8 cellular contexts compared by ENCODE assay signal in genomic region chr1:232627645-232628334, GRCh38. TPM values are rescaled to one million over a fixed set of nuclear protein-coding genes. Genes with fewer than 3 reads are reported as not detected.
DNase-seq lines count a peak whose midpoint lies in the region; ATAC-seq, FAIRE-seq and TF ChIP-seq lines count a peak whose summit lies in the region.

No MANE protein-coding gene starts in this region.

- DNase-seq in activated naive CD8-positive, alpha-beta T cell treated with anti-CD3 and anti-CD28 coated beads, Interleukin-2, amount 50 U/mL, for 24 hours: no peak
- DNase-seq in activated naive CD8-positive, alpha-beta T cell treated with anti-CD3 and anti-CD28 coated beads for 36 hours: no peak
- DNase-seq in NCI-H1694 (lab: John Stamatoyannopoulos, UW) (peak; percentile 68), transverse colon (no peak)
- no peak for DNase-seq in activated T-helper 1 cell treated with anti-CD3 and anti-CD28 coated beads, Interleukin-12 subunit alpha, Interleukin-12 subunit beta, Interleukin-2, Interleukin-4 antibody, amounts not matched to agents 30 ng/mL and 10 ng/mL and 1 ng/mL, durations not matched to agents 14 hours and 24 hours and 36 hours (ENCODE audit: low spot score)

- TF ChIP-seq POLR2A in transverse colon (IDR thresholded peaks at IDR 0.05): no peak

- H3K27ac Mint-ChIP-seq in activated naive CD8-positive, alpha-beta T cell treated with anti-CD3 and anti-CD28 coated beads, Interleukin-2, amount 50 U/mL, for 24 hours: no peak overlapping the region
- no peak overlapping the region for H3K27ac Mint-ChIP-seq in activated naive CD8-positive, alpha-beta T cell treated with anti-CD3 and anti-CD28 coated beads for 36 hours
- H3K27ac Mint-ChIP-seq in activated T-helper 1 cell treated with anti-CD3 and anti-CD28 coated beads, Interleukin-12 subunit alpha, Interleukin-12 subunit beta, Interleukin-2, Interleukin-4 antibody, amounts not matched to agents 30 ng/mL and 10 ng/mL and 1 ng/mL, durations not matched to agents 14 hours and 24 hours and 36 hours: no peak overlapping the region

- in situ Hi-C loops in transverse colon (cut with MboI; ENCODE audit: low pct_ligation_motif_present in 1 of 4, low pct_unique_long_range_greater_than_20kb in 1 of 4, low sequenced_read_pairs in 3 of 4): loop anchor here (10.0 to 25.0 kb wide), 3 partner anchors 335 to 763 kb away; partner anchors contain the start of gene NTPCR (in 2 of the 4)

- H3K9me3 ChIP-seq in transverse colon: no peaks in the 10 kb centered on the region

- intact Hi-C loops in activated T-helper 1 cell treated with anti-CD3 and anti-CD28 coated beads, Interleukin-12 subunit alpha, Interleukin-12 subunit beta, Interleukin-2, Interleukin-4 antibody, amounts not matched to agents 30 ng/mL and 10 ng/mL and 1 ng/mL, durations not matched to agents 14 hours and 24 hours and 36 hours (cut with micrococcal nuclease): loop anchor here (1.0 to 5.0 kb wide), 3 partner anchors 49 to 761 kb away; no protein-coding TSS in a partner anchor
- intact Hi-C loops in transverse colon (cut with DNase I; ENCODE audit: low total_unique reads): loop anchor here (10.0 kb wide), 1 partner anchor 193 kb away; no protein-coding TSS in a partner anchor

- H3K4me3 Mint-ChIP-seq in activated naive CD8-positive, alpha-beta T cell treated with anti-CD3 and anti-CD28 coated beads, Interleukin-2, amount 50 U/mL, for 24 hours: peak overlapping the region; percentile 79
- H3K4me3 Mint-ChIP-seq in activated naive CD8-positive, alpha-beta T cell treated with anti-CD3 and anti-CD28 coated beads for 36 hours: no peak overlapping the region
- H3K4me3 Mint-ChIP-seq in activated T-helper 1 cell treated with anti-CD3 and anti-CD28 coated beads, Interleukin-12 subunit alpha, Interleukin-12 subunit beta, Interleukin-2, Interleukin-4 antibody, amounts not matched to agents 30 ng/mL and 10 ng/mL and 1 ng/mL, durations not matched to agents 14 hours and 24 hours and 36 hours: peak overlapping the region; percentile 13

- 37 to 41% methylated on average over 3 to 4 of the region's 4 CpGs for WGBS in transverse colon (ENCODE audit: low coverage in 1 of 2), 2 donors

- no peak for TF ChIP-seq EP300 in transverse colon (IDR thresholded peaks at IDR 0.05; ENCODE audit: low read depth)

- H3K27me3 ChIP-seq in transverse colon: no peaks in the 10 kb centered on the region

- H3K4me1 Mint-ChIP-seq in activated naive CD8-positive, alpha-beta T cell treated with anti-CD3 and anti-CD28 coated beads, Interleukin-2, amount 50 U/mL, for 24 hours: peaks cover 32% of the 10 kb centered on the region
- peaks cover 21% of the 10 kb centered on the region for H3K4me1 Mint-ChIP-seq in activated naive CD8-positive, alpha-beta T cell treated with anti-CD3 and anti-CD28 coated beads for 36 hours
- H3K4me1 Mint-ChIP-seq in activated T-helper 1 cell treated with anti-CD3 and anti-CD28 coated beads, Interleukin-12 subunit alpha, Interleukin-12 subunit beta, Interleukin-2, Interleukin-4 antibody, amounts not matched to agents 30 ng/mL and 10 ng/mL and 1 ng/mL, durations not matched to agents 14 hours and 24 hours and 36 hours (ENCODE audit: low read depth): peaks cover 38% of the 10 kb centered on the region

- TF ChIP-seq CTCF in transverse colon (IDR thresholded peaks at IDR 0.05): peak; percentile 37 to 74 (median 48)

- H3K36me3 ChIP-seq in transverse colon: no peaks in the 10 kb centered on the region

- ATAC-seq in activated naive CD8-positive, alpha-beta T cell treated with anti-CD3 and anti-CD28 coated beads, Interleukin-2, amount 50 U/mL, for 24 hours: no peak
- ATAC-seq in GM19452 (IDR thresholded peaks at IDR 0.05; ENCODE audit: unreplicated experiment) (no peak), HG03442 (IDR thresholded peaks at IDR 0.05; ENCODE audit: unreplicated experiment) (no peak)

- peak overlapping the region in 3 of 4 donors; percentile 66 to 98 (median 69) for H3K4me3 ChIP-seq in transverse colon

- no peaks in the 10 kb centered on the region for H3K9me3 Mint-ChIP-seq in activated naive CD8-positive, alpha-beta T cell treated with anti-CD3 and anti-CD28 coated beads, Interleukin-2, amount 50 U/mL, for 24 hours
- no peaks in the 10 kb centered on the region for H3K9me3 Mint-ChIP-seq in activated naive CD8-positive, alpha-beta T cell treated with anti-CD3 and anti-CD28 coated beads for 36 hours
- no peaks in the 10 kb centered on the region for H3K9me3 Mint-ChIP-seq in activated T-helper 1 cell treated with anti-CD3 and anti-CD28 coated beads, Interleukin-12 subunit alpha, Interleukin-12 subunit beta, Interleukin-2, Interleukin-4 antibody, amounts not matched to agents 30 ng/mL and 10 ng/mL and 1 ng/mL, durations not matched to agents 14 hours and 24 hours and 36 hours

- H3K27me3 Mint-ChIP-seq in activated naive CD8-positive, alpha-beta T cell treated with anti-CD3 and anti-CD28 coated beads, Interleukin-2, amount 50 U/mL, for 24 hours: peaks cover 14% of the 10 kb centered on the region
- peaks cover 53% of the 10 kb centered on the region for H3K27me3 Mint-ChIP-seq in activated naive CD8-positive, alpha-beta T cell treated with anti-CD3 and anti-CD28 coated beads for 36 hours
- H3K27me3 Mint-ChIP-seq in activated T-helper 1 cell treated with anti-CD3 and anti-CD28 coated beads, Interleukin-12 subunit alpha, Interleukin-12 subunit beta, Interleukin-2, Interleukin-4 antibody, amounts not matched to agents 30 ng/mL and 10 ng/mL and 1 ng/mL, durations not matched to agents 14 hours and 24 hours and 36 hours (ENCODE audit: insufficient read depth): peaks cover 40% of the 10 kb centered on the region

- no peaks in the 10 kb centered on the region for H3K36me3 Mint-ChIP-seq in activated naive CD8-positive, alpha-beta T cell treated with anti-CD3 and anti-CD28 coated beads, Interleukin-2, amount 50 U/mL, for 24 hours (ENCODE audit: low read depth)
- no peaks in the 10 kb centered on the region for H3K36me3 Mint-ChIP-seq in activated naive CD8-positive, alpha-beta T cell treated with anti-CD3 and anti-CD28 coated beads for 36 hours
- H3K36me3 Mint-ChIP-seq in activated T-helper 1 cell treated with anti-CD3 and anti-CD28 coated beads, Interleukin-12 subunit alpha, Interleukin-12 subunit beta, Interleukin-2, Interleukin-4 antibody, amounts not matched to agents 30 ng/mL and 10 ng/mL and 1 ng/mL, durations not matched to agents 14 hours and 24 hours and 36 hours (ENCODE audit: low read depth): no peaks in the 10 kb centered on the region

- FAIRE-seq in islet of Langerhans (lab: Jason Lieb, UNC): peak; percentile 99

- peak overlapping the region; percentile 94 to 97 (median 95) for H3K27ac ChIP-seq in transverse colon

- H3K4me1 ChIP-seq in transverse colon: peaks cover 17 to 65% (median 41%) of the 10 kb centered on the region in 4 donors

RNA-seq across cellular contexts. Expression of gene SIPA1L2, which starts 2.1 kb away (rescaled TPM):
- total RNA-seq in activated naive CD8-positive, alpha-beta T cell treated with anti-CD3 and anti-CD28 coated beads for 36 hours: 1 to 10 TPM; 1.6 to 1.7 TPM
- 2.3 and 2.6 TPM in 2 replicates for total RNA-seq in activated T-helper 1 cell treated with anti-CD3 and anti-CD28 coated beads, Interleukin-12 subunit alpha, Interleukin-12 subunit beta, Interleukin-2, Interleukin-4 antibody, amounts not matched to agents 30 ng/mL and 10 ng/mL and 1 ng/mL, durations not matched to agents 14 hours and 24 hours and 36 hours
- 100 to 1,000 TPM in 2 of 4 donors, 10 to 100 TPM in 2; 63.0 to 144 (median 97.8) TPM for total RNA-seq in transverse colon

Comparison
In these comparisons a context has a peak if more than half of its experiments do, and no peak if none do; other contexts are left out.
1. RNA of gene SIPA1L2, which starts 2.1 kb away (total RNA-seq): 63.0 to 144 TPM in transverse colon; 2.3 to 2.6 TPM in activated T-helper 1 cell treated with anti-CD3 and anti-CD28 coated beads, Interleukin-12 subunit alpha, Interleukin-12 subunit beta, Interleukin-2, Interleukin-4 antibody, amounts not matched to agents 30 ng/mL and 10 ng/mL and 1 ng/mL, durations not matched to agents 14 hours and 24 hours and 36 hours and 1.6 to 1.7 TPM in activated naive CD8-positive, alpha-beta T cell treated with anti-CD3 and anti-CD28 coated beads for 36 hours; every median in the first group is over 10 times any median in the second.